16 cellular contexts compared by ENCODE assay signal in genomic region chr4:118758293-118758692, GRCh38.
DNase-seq lines count a peak whose midpoint lies in the region; TF ChIP-seq lines count a peak whose summit lies in the region.
"Had no signal": no experiment of that assay in that cellular context is flagged by ENCODE, and none has a peak within 500 bp of the region (broad histone marks: within the 10 kb centered on the region; RNA-seq: fewer than 3 reads in every experiment).

No MANE protein-coding gene starts in this region.

- H3K27me3 ChIP-seq in tibial artery (no peaks in the 10 kb centered on the region), dorsolateral prefrontal cortex (no peaks in the 10 kb centered on the region)
- no peaks in the 10 kb centered on the region for H3K27me3 ChIP-seq in effector memory CD4-positive, alpha-beta T cell (replicated peaks; ENCODE audit: control insufficient read depth, insufficient read depth, low read length, poor library complexity, severe bottlenecking)

- peak overlapping the region; percentile 76 for H3K27ac Mint-ChIP-seq in mesothelial cell of epicardium
- H3K27ac Mint-ChIP-seq: activated CD4-positive, alpha-beta T cell treated with anti-CD3 and anti-CD28 coated beads for 36 hours; immature natural killer cell; T-helper 2 cell treated with Interferon-gamma antibody and Interleukin-4, amounts not matched to agents 5 μg/mL and 100 μg/mL, for 36 hours had no signal

- H3K36me3 Mint-ChIP-seq in mesothelial cell of epicardium = peaks cover 4% of the 10 kb centered on the region

- H3K27me3 Mint-ChIP-seq in mesothelial cell of epicardium (ENCODE audit: low read depth) = no peaks in the 10 kb centered on the region
- H3K27me3 Mint-ChIP-seq: activated CD4-positive, alpha-beta T cell treated with anti-CD3 and anti-CD28 coated beads for 36 hours; dendritic cell treated with granulocyte-macrophage colony-stimulating factor and Interleukin-4, amounts not matched to agents 40 ng/mL and 50 ng/mL, for 4 days had no signal

- no peak overlapping the region for H3K4me3 Mint-ChIP-seq in mesothelial cell of epicardium
- H3K4me3 Mint-ChIP-seq: activated CD4-positive, alpha-beta T cell treated with anti-CD3 and anti-CD28 coated beads for 36 hours; activated T-cell treated with anti-CD3 and anti-CD28 coated beads, Interleukin-2, amount 50 U/mL, for 4 hours; dendritic cell treated with granulocyte-macrophage colony-stimulating factor and Interleukin-4, amounts not matched to agents 40 ng/mL and 50 ng/mL, for 4 days; immature natural killer cell; T-helper 2 cell treated with Interferon-gamma antibody and Interleukin-4, amounts not matched to agents 5 μg/mL and 100 μg/mL, for 36 hours had no signal

- peaks cover 0 to 100% (median 77%) of the 10 kb centered on the region in 4 donors for H3K4me1 ChIP-seq in tibial artery
- no peaks in the 10 kb centered on the region for H3K4me1 ChIP-seq in effector memory CD4-positive, alpha-beta T cell (ENCODE audit: control insufficient read depth, insufficient read depth, low read length, poor library complexity, severe bottlenecking)

- no peak overlapping the region for H3K4me3 ChIP-seq in tibial artery
- no peak overlapping the region for H3K4me3 ChIP-seq in dorsolateral prefrontal cortex
- no peak overlapping the region for H3K4me3 ChIP-seq in effector memory CD4-positive, alpha-beta T cell (ENCODE audit: insufficient read depth, low read depth, low read length, poor library complexity, severe bottlenecking)

- no peaks in the 10 kb centered on the region for H3K9me3 ChIP-seq in tibial artery
- no peaks in the 10 kb centered on the region for H3K9me3 ChIP-seq in effector memory CD4-positive, alpha-beta T cell (ENCODE audit: control insufficient read depth, low read length)

- H3K36me3 ChIP-seq in tibial artery = peaks cover 0 to 5% (median 0%) of the 10 kb centered on the region in 3 donors
- peaks cover 10% of the 10 kb centered on the region for H3K36me3 ChIP-seq in effector memory CD4-positive, alpha-beta T cell (ENCODE audit: control insufficient read depth, insufficient read depth, low read length)

- TF ChIP-seq CTCF in mesothelial cell of epicardium (IDR thresholded peaks at IDR 0.05; ENCODE audit: unreplicated experiment) = no peak
- TF ChIP-seq CTCF in tibial artery (IDR thresholded peaks at IDR 0.05) = no peak
- no peak for TF ChIP-seq CTCF in dorsolateral prefrontal cortex (IDR thresholded peaks at IDR 0.05 in 54 of 56, conservative IDR thresholded peaks at IDR 0.05 in 2 of 56; ENCODE audit: low read depth in 1 of 56, partially characterized antibody in 56 of 56)

- no peaks in the 10 kb centered on the region for H3K9me3 Mint-ChIP-seq in mesothelial cell of epicardium
- H3K9me3 Mint-ChIP-seq: activated T-cell treated with anti-CD3 and anti-CD28 coated beads, Interleukin-2, amount 50 U/mL, for 4 hours; dendritic cell treated with granulocyte-macrophage colony-stimulating factor and Interleukin-4, amounts not matched to agents 40 ng/mL and 50 ng/mL, for 4 days; immature natural killer cell; T-helper 2 cell treated with Interferon-gamma antibody and Interleukin-4, amounts not matched to agents 5 μg/mL and 100 μg/mL, for 36 hours had no signal

- H3K4me1 Mint-ChIP-seq in mesothelial cell of epicardium = peaks cover 87% of the 10 kb centered on the region
- H3K4me1 Mint-ChIP-seq: activated CD4-positive, alpha-beta T cell treated with anti-CD3 and anti-CD28 coated beads for 36 hours; immature natural killer cell had no signal

- intact Hi-C loops in tibial artery (cut with DNase I; ENCODE audit: low total_unique reads) = no loop called here
- intact Hi-C loops in dorsolateral prefrontal cortex (cut with DNase I) = no loop called here

- peak overlapping the region; percentile 81 to 84 for H3K27ac ChIP-seq in tibial artery
- H3K27ac ChIP-seq in dorsolateral prefrontal cortex = peak overlapping the region in 5 of 59 donors; percentile 0 to 36 (median 12)
- no peak overlapping the region for H3K27ac ChIP-seq in effector memory CD4-positive, alpha-beta T cell (ENCODE audit: insufficient read depth, low read length, poor library complexity, severe bottlenecking)

- peak; percentile 15 for DNase-seq in NCI-H69 (lab: John Stamatoyannopoulos, UW)
- peak; percentile 82 for DNase-seq in dedifferentiated amniotic fluid mesenchymal stem cell (ENCODE audit: extremely low spot score)
- DNase-seq in mesothelial cell of epicardium (ENCODE audit: low spot score in 2 of 2, unreplicated experiment in 2 of 2) = no peak
- no peak for DNase-seq in tibial artery
- DNase-seq in hepatic stellate cell (ENCODE audit: low spot score) = no peak
- DNase-seq in dorsolateral prefrontal cortex = no peak
- DNase-seq in effector memory CD4-positive, alpha-beta T cell = no peak
- DNase-seq: activated CD4-positive, alpha-beta T cell treated with anti-CD3 and anti-CD28 coated beads for 36 hours; activated T-cell treated with anti-CD3 and anti-CD28 coated beads, Interleukin-2, amount 50 U/mL, for 4 hours; C1 segment of cervical spinal cord; EL; immature natural killer cell; NCI-H524 treated with DMSO at 0.1 percent for 48 hours; occipital lobe had no signal

Comparison
In these comparisons a context has a peak if more than half of its experiments do, and no peak if none do; other contexts are left out.
1. DNase-seq: peak in NCI-H69 (single experiment) and dedifferentiated amniotic fluid mesenchymal stem cell (single experiment); none in mesothelial cell of epicardium (0 of 2), tibial artery (0 of 2), hepatic stellate cell (single experiment), dorsolateral prefrontal cortex (0 of 10) and effector memory CD4-positive, alpha-beta T cell (0 of 3).